8 cellular contexts compared by ENCODE assay signal in genomic region chr22:50276143-50276542, GRCh38. TPM values are rescaled to one million over a fixed set of nuclear protein-coding genes. Genes with fewer than 3 reads are reported as not detected.
DNase-seq lines count a peak whose midpoint lies in the region; ATAC-seq and FAIRE-seq lines count a peak whose summit lies in the region.

No MANE protein-coding gene starts in this region.

- no peak for FAIRE-seq in small intestine (lab: Jason Lieb, UNC)

- H3K27me3 ChIP-seq in right cardiac atrium (ENCODE audit: control insufficient read depth, insufficient read depth) (no peaks in the 10 kb centered on the region), small intestine (ENCODE audit: control insufficient read depth in 2 of 2, insufficient read depth in 2 of 2, low read length in 2 of 2) (no peaks in the 10 kb centered on the region)

- H3K9me3 ChIP-seq in right cardiac atrium (ENCODE audit: control insufficient read depth, low read length) (no peaks in the 10 kb centered on the region), small intestine (ENCODE audit: control insufficient read depth, low read depth) (no peaks in the 10 kb centered on the region)

- H3K4me3 ChIP-seq in right cardiac atrium (ENCODE audit: low read length) (no peak overlapping the region), small intestine (ENCODE audit: low read depth in 1 of 2, low read length in 2 of 2) (no peak overlapping the region)

- H3K27ac ChIP-seq in right cardiac atrium (ENCODE audit: low read length): no peak overlapping the region
- H3K27ac ChIP-seq in small intestine (ENCODE audit: low read depth in 1 of 2, low read length in 1 of 2): peak overlapping the region; percentile 36 to 57

- intact Hi-C loops in right cardiac atrium (cut with DNase I): loop anchor here in 3 of 4 donors (5.0 kb wide), 2 partner anchors 36 to 51 kb away; partner anchors contain the start of gene DENND6B (in 3 of the 3)

- peak; percentile 48 for DNase-seq in Daoy (ENCODE audit: low read depth)
- peak; percentile 91 for DNase-seq in NAMALWA (ENCODE audit: low spot score)
- DNase-seq in anterior cingulate cortex (lab: John Stamatoyannopoulos, UW): peak in 57 of 58 donors; percentile 41 to 94 (median 85)
- peak; percentile 67 to 90 (median 88) for DNase-seq in right cardiac atrium
- peak; percentile 61 for DNase-seq in small intestine
- DNase-seq in T1000 (lab: John Stamatoyannopoulos, UW): no peak
- no peak for DNase-seq in DMS153 treated with DMSO at 0.1 percent for 48 hours (lab: John Stamatoyannopoulos, UW; ENCODE audit: unreplicated experiment)

- ATAC-seq in GM19438 (IDR thresholded peaks at IDR 0.05; ENCODE audit: low read depth, unreplicated experiment) (peak; percentile 72), right cardiac atrium (peak; percentile 73 to 82)

- H3K4me1 ChIP-seq in right cardiac atrium (ENCODE audit: control insufficient read depth, insufficient read depth, low read length): no peaks in the 10 kb centered on the region
- H3K4me1 ChIP-seq in small intestine (ENCODE audit: control insufficient read depth in 2 of 2, insufficient read depth in 1 of 2, low read depth in 1 of 2, low read length in 1 of 2): peaks cover 2 to 4% of the 10 kb centered on the region in 2 donors

- H3K36me3 ChIP-seq in small intestine (ENCODE audit: control insufficient read depth in 2 of 2, insufficient read depth in 2 of 2, low read length in 2 of 2): peaks cover 17 to 31% of the 10 kb centered on the region in 2 donors

- WGBS in right cardiac atrium: 65% methylated on average over 25 of the region's 25 CpGs
- WGBS in small intestine, 3 donors: 57 to 73% (median 62%) methylated on average over 25 of the region's 25 CpGs

RNA-seq across cellular contexts. Expression of gene MAPK11, which starts 6.0 kb away (rescaled TPM):
- 1.3 and 4.8 TPM in 2 replicates for total RNA-seq in Daoy (2014; rRNA removed; shearing (Covaris generic))
- total RNA-seq in right cardiac atrium: 1 to 10 TPM; 6.4 to 7.9 (median 7.4) TPM
- 8.8 TPM for polyA plus RNA-seq in right cardiac atrium
- 1 to 10 TPM in 2 of 3 donors, not detected in 1; 2.4 to 7.9 TPM for polyA plus RNA-seq in small intestine

RNA-seq across cellular contexts. Expression of gene MAPK12, which starts 14.7 kb away (rescaled TPM):
- 14.6 and 16.9 TPM in 2 replicates for total RNA-seq in Daoy (2014; rRNA removed; shearing (Covaris generic))
- total RNA-seq in right cardiac atrium: 10 to 100 TPM; 10.5 to 14.8 (median 11.2) TPM
- polyA plus RNA-seq in right cardiac atrium (15.2 TPM), small intestine (1 to 10 TPM in 2 of 3 donors, under 1 TPM in 1; 0.45 to 7.1 (median 3.5) TPM)

RNA-seq across cellular contexts. Expression of gene HDAC10, which starts 25.1 kb away (rescaled TPM):
- 5.1 and 18.1 TPM in 2 replicates for total RNA-seq in Daoy (2014; rRNA removed; shearing (Covaris generic))
- 10 to 100 TPM in 2 of 4 donors, 1 to 10 TPM in 2; 8.7 to 13.5 (median 11.6) TPM for total RNA-seq in right cardiac atrium
- polyA plus RNA-seq in right cardiac atrium (11.6 TPM), small intestine (10 to 100 TPM; 15.9 to 27.6 (median 27.5) TPM)

RNA-seq across cellular contexts. Expression of gene PLXNB2, which starts 31.3 kb away (rescaled TPM):
- total RNA-seq in Daoy (2014; rRNA removed; shearing (Covaris generic)): 35.8 and 42.4 TPM in 2 replicates
- total RNA-seq in right cardiac atrium: 100 to 1,000 TPM in 1 of 4 donors, 10 to 100 TPM in 3; 80.7 to 110 (median 90.6) TPM
- polyA plus RNA-seq in right cardiac atrium (60.0 TPM), small intestine (100 to 1,000 TPM in 2 of 3 donors, 10 to 100 TPM in 1; 80.2 to 179 (median 110) TPM)

RNA-seq across cellular contexts. Expression of gene TUBGCP6, which starts 31.3 kb away (rescaled TPM):
- total RNA-seq in Daoy (2014; rRNA removed; shearing (Covaris generic)): 9.0 and 17.3 TPM in 2 replicates
- total RNA-seq in right cardiac atrium: 10 to 100 TPM; 20.6 to 22.8 (median 22.6) TPM
- polyA plus RNA-seq in right cardiac atrium (20.4 TPM), small intestine (10 to 100 TPM; 23.0 to 55.5 (median 44.6) TPM)

Comparison
In these comparisons a context has a peak if more than half of its experiments do, and no peak if none do; other contexts are left out.
1. DNase-seq: peak in Daoy (single experiment), NAMALWA (single experiment), anterior cingulate cortex (57 of 58), right cardiac atrium (3 of 3) and small intestine (single experiment); none in T1000 (single experiment) and DMS153 treated with DMSO at 0.1 percent for 48 hours (single experiment).